Comparison of ENCODE assay signal across 27 cellular contexts in genomic region chr3:131277836-131278497, GRCh38.
A peak's percentile ranks its signal among the peaks of the same experiment; 100 is the strongest.
DNase-seq lines count a peak whose midpoint lies in the region; ATAC-seq and TF ChIP-seq lines count a peak whose summit lies in the region.
"Had no signal": no experiment of that assay in that cellular context is flagged by ENCODE, and none has a peak within 500 bp of the region (broad histone marks: within the 10 kb centered on the region; RNA-seq: fewer than 3 reads in every experiment).

No MANE protein-coding gene starts in this region.

- H4K20me1 ChIP-seq in SK-N-SH (ENCODE audit: insufficient read depth), result no peaks in the 10 kb centered on the region
- H4K20me1 ChIP-seq: BLaER1 had no signal

- H3K27ac ChIP-seq in SK-N-SH (ENCODE audit: low read depth in 2 of 2, low read length in 1 of 2) (no peak overlapping the region), thyroid gland (peak overlapping the region; percentile 19 to 79 (median 59))
- H3K27ac ChIP-seq: BLaER1, heart right ventricle, lower lobe of right lung, uterus, VCaP had no signal

- H3K4me1 ChIP-seq in SK-N-SH (ENCODE audit: control insufficient read depth in 1 of 2, insufficient read depth in 2 of 2, low read depth in 1 of 2, low read length in 1 of 2) (no peaks in the 10 kb centered on the region), thyroid gland (peaks cover 7 to 17% of the 10 kb centered on the region in 2 donors)
- H3K4me1 ChIP-seq: BLaER1, Caco-2, lower lobe of right lung, uterus had no signal

- no peaks in the 10 kb centered on the region for H3K4me1 Mint-ChIP-seq in activated CD8-positive, alpha-beta memory T cell treated with anti-CD3 and anti-CD28 coated beads, Interleukin-2, amount 10 ng/mL, durations not matched to agents 7 days and 5 days
- H3K4me1 Mint-ChIP-seq: activated naive CD8-positive, alpha-beta T cell treated with anti-CD3 and anti-CD28 coated beads, Interleukin-2, amount 50 U/mL, for 24 hours had no signal

- no peaks in the 10 kb centered on the region for H3K36me3 Mint-ChIP-seq in activated CD8-positive, alpha-beta memory T cell treated with anti-CD3 and anti-CD28 coated beads, Interleukin-2, amount 10 ng/mL, durations not matched to agents 7 days and 5 days

- H3K27me3 ChIP-seq in SK-N-SH (ENCODE audit: insufficient read depth) (no peaks in the 10 kb centered on the region), thyroid gland (no peaks in the 10 kb centered on the region)
- H3K27me3 ChIP-seq: BLaER1, heart right ventricle, uterus had no signal

- no peak overlapping the region for H3K9ac ChIP-seq in SK-N-SH
- H3K9ac ChIP-seq: BLaER1 had no signal

- H3K27me3 Mint-ChIP-seq in activated CD8-positive, alpha-beta memory T cell treated with anti-CD3 and anti-CD28 coated beads, Interleukin-2, amount 10 ng/mL, durations not matched to agents 7 days and 5 days, result no peaks in the 10 kb centered on the region
- H3K27me3 Mint-ChIP-seq: activated naive CD8-positive, alpha-beta T cell treated with anti-CD3 and anti-CD28 coated beads, Interleukin-2, amount 50 U/mL, for 24 hours had no signal

- TF ChIP-seq POLR2A in thyroid gland (IDR thresholded peaks at IDR 0.05), result no peak

- intact Hi-C loops in thyroid gland (cut with DNase I), result no loop called here

- no peak for TF ChIP-seq EP300 in SK-N-SH (IDR thresholded peaks at IDR 0.05; ENCODE audit: borderline replicate concordance in 1 of 2, low read depth in 1 of 2, low read length in 1 of 2)

- H3K36me3 ChIP-seq in SK-N-SH (replicated peaks in 1 of 2; ENCODE audit: control insufficient read depth in 1 of 2, insufficient read depth in 2 of 2, low read length in 1 of 2) (no peaks in the 10 kb centered on the region), thyroid gland (no peaks in the 10 kb centered on the region)
- H3K36me3 ChIP-seq: BLaER1, heart right ventricle, lower lobe of right lung, uterus had no signal

- no peak overlapping the region for H3K4me3 ChIP-seq in SK-N-SH (ENCODE audit: low read depth in 2 of 2, low read length in 1 of 2)
- H3K4me3 ChIP-seq in astrocyte of the cerebellum (ENCODE audit: low read depth, low read length), result no peak overlapping the region
- no peak overlapping the region for H3K4me3 ChIP-seq in foreskin fibroblast (ENCODE audit: low read depth in 1 of 2, low read length in 2 of 2)
- no peak overlapping the region for H3K4me3 ChIP-seq in thyroid gland (replicated peaks in 1 of 3)
- H3K4me3 ChIP-seq: BLaER1, heart right ventricle, lower lobe of right lung, uterus had no signal

- in situ Hi-C loops in astrocyte of the cerebellum (cut with HindIII; ENCODE audit: low sequenced_read_pairs), result no loop called here

- no peak for TF ChIP-seq RAD21 in SK-N-SH (IDR thresholded peaks at IDR 0.05; ENCODE audit: low read length)

- peak; percentile 42; the same call in 2 of the 3 replicates for ATAC-seq in SK-N-SH treated with all-trans-retinoic acid at 6 μM for 48 hours
- ATAC-seq in GM19452 (IDR thresholded peaks at IDR 0.05; ENCODE audit: unreplicated experiment), result no peak
- no peak for ATAC-seq in activated CD8-positive, alpha-beta memory T cell treated with anti-CD3 and anti-CD28 coated beads, Interleukin-2, amount 10 ng/mL, durations not matched to agents 7 days and 5 days
- ATAC-seq: activated naive CD8-positive, alpha-beta T cell treated with anti-CD3 and anti-CD28 coated beads, Interleukin-2, amount 50 U/mL, for 24 hours; heart right ventricle; lower lobe of right lung; right cardiac atrium had no signal

- H3K27ac Mint-ChIP-seq in activated CD8-positive, alpha-beta memory T cell treated with anti-CD3 and anti-CD28 coated beads, Interleukin-2, amount 10 ng/mL, durations not matched to agents 7 days and 5 days, result no peak overlapping the region
- H3K27ac Mint-ChIP-seq: activated naive CD8-positive, alpha-beta T cell treated with anti-CD3 and anti-CD28 coated beads, Interleukin-2, amount 50 U/mL, for 24 hours had no signal

- no peak overlapping the region for H2AFZ ChIP-seq in SK-N-SH (ENCODE audit: low read depth)

- no peaks in the 10 kb centered on the region for H3K9me2 ChIP-seq in SK-N-SH

- H3K9me3 Mint-ChIP-seq in activated CD8-positive, alpha-beta memory T cell treated with anti-CD3 and anti-CD28 coated beads, Interleukin-2, amount 10 ng/mL, durations not matched to agents 7 days and 5 days (ENCODE audit: low read depth), result no peaks in the 10 kb centered on the region
- H3K9me3 Mint-ChIP-seq: activated naive CD8-positive, alpha-beta T cell treated with anti-CD3 and anti-CD28 coated beads, Interleukin-2, amount 50 U/mL, for 24 hours had no signal

- H3K79me2 ChIP-seq in SK-N-SH (ENCODE audit: insufficient read depth), result no peaks in the 10 kb centered on the region

- POLR2A ChIA-PET in SK-N-SH (lab: Yijun Ruan, JAX), result no interaction called here

- H3K4me2 ChIP-seq in SK-N-SH, result no peak overlapping the region
- H3K4me2 ChIP-seq: BLaER1 had no signal

- H3F3A ChIP-seq in SK-N-SH (replicated peaks; ENCODE audit: insufficient read depth), result no peaks in the 10 kb centered on the region

- WGBS in SK-N-SH (ENCODE audit: low lambda C conversion rate), result 78% methylated on average over 2 of the region's 2 CpGs
- WGBS in thyroid gland, 2 donors, result 72 to 82% methylated on average over 2 of the region's 2 CpGs

- no peak overlapping the region for H3K4me3 Mint-ChIP-seq in activated CD8-positive, alpha-beta memory T cell treated with anti-CD3 and anti-CD28 coated beads, Interleukin-2, amount 10 ng/mL, durations not matched to agents 7 days and 5 days
- H3K4me3 Mint-ChIP-seq: activated naive CD8-positive, alpha-beta T cell treated with anti-CD3 and anti-CD28 coated beads, Interleukin-2, amount 50 U/mL, for 24 hours had no signal

- no peak for TF ChIP-seq CTCF in SK-N-SH (IDR thresholded peaks at IDR 0.05)
- no peak for TF ChIP-seq CTCF in astrocyte of the cerebellum (IDR thresholded peaks at IDR 0.05; ENCODE audit: low read depth, low read length, missing control alignments)
- no peak for TF ChIP-seq CTCF in foreskin fibroblast (IDR thresholded peaks at IDR 0.05; ENCODE audit: low read depth, low read length)
- TF ChIP-seq CTCF in thyroid gland (IDR thresholded peaks at IDR 0.05), result peak in 2 of 6 experiments; percentile 21 to 45

- DNase-seq in SK-N-SH, result no peak
- peak; percentile 51 for DNase-seq in astrocyte of the cerebellum (ENCODE audit: low read depth)
- DNase-seq in foreskin fibroblast, result peak; percentile 14 to 45
- peak; percentile 18 to 21 for DNase-seq in thyroid gland
- DNase-seq in activated CD4-positive, CD25-positive, alpha-beta regulatory T cell (lab: John Stamatoyannopoulos, UW), result no peak
- DNase-seq in activated CD8-positive, alpha-beta memory T cell treated with anti-CD3 and anti-CD28 coated beads, Interleukin-2, amount 10 ng/mL, durations not matched to agents 7 days and 5 days, result no peak
- DNase-seq: 8988T; activated CD4-positive, alpha-beta T cell treated with anti-CD3 and anti-CD28 coated beads, Interleukin-2, amount 50 U/mL, for 1 hour; activated effector memory CD4-positive, alpha-beta T cell treated with anti-CD3 and anti-CD28 coated beads, Interleukin-2, amount 50 U/mL, for 16 hours; activated naive CD8-positive, alpha-beta T cell treated with anti-CD3 and anti-CD28 coated beads, Interleukin-2, amount 50 U/mL, for 24 hours; Caco-2; effector CD4-positive, alpha-beta T cell; heart right ventricle; KBM-7; lower lobe of right lung; NCI-H1930; NCI-H345; occipital lobe; right cardiac atrium; SIG-M5; stimulated activated CD4-positive, alpha-beta T cell treated with anti-CD3 and anti-CD28 coated beads, Interleukin-15, amount 100 ng/mL, for 24 hours; T-helper 1 cell; uterus had no signal

- CTCF ChIA-PET in SK-N-SH (lab: Yijun Ruan, JAX), result no interaction called here
- CTCF ChIA-PET in activated CD8-positive, alpha-beta memory T cell treated with anti-CD3 and anti-CD28 coated beads, Interleukin-2, amount 10 ng/mL, durations not matched to agents 7 days and 5 days (lab: Charles Lee), result no interaction called here

- H3K9me3 ChIP-seq in SK-N-SH (no peaks in the 10 kb centered on the region), thyroid gland (no peaks in the 10 kb centered on the region)
- H3K9me3 ChIP-seq: BLaER1, Caco-2, heart right ventricle, lower lobe of right lung, uterus had no signal

TF ChIP-seq in SK-N-SH treated with all-trans-retinoic acid at 6 μM for 48 hours, 23 proteins besides CTCF, POLR2A, EP300 and RAD21 (continues in another document):
- no peak for TF ChIP-seq PATZ1 (CRISPR knock-in tag; IDR thresholded peaks at IDR 0.05; ENCODE audit: borderline replicate concordance)
- no peak for TF ChIP-seq TCF4 (CRISPR knock-in tag; IDR thresholded peaks at IDR 0.05; ENCODE audit: borderline replicate concordance)

TF ChIP-seq in SK-N-SH, 30 proteins besides CTCF, POLR2A, EP300 and RAD21:
- TF ChIP-seq GATA2 (CRISPR knock-in tag; IDR thresholded peaks at IDR 0.05) (no peak), MAX (IDR thresholded peaks at IDR 0.05; ENCODE audit: low read depth) (no peak), RFX5 (IDR thresholded peaks at IDR 0.05; ENCODE audit: low read length) (no peak), POLR2AphosphoS5 (IDR thresholded peaks at IDR 0.05; ENCODE audit: low read depth, low read length) (no peak), MEF2A (IDR thresholded peaks at IDR 0.05; ENCODE audit: borderline replicate concordance, low read depth) (no peak), TEAD4 (IDR thresholded peaks at IDR 0.05; ENCODE audit: borderline replicate concordance, insufficient read depth) (no peak), NFIC (IDR thresholded peaks at IDR 0.05; ENCODE audit: borderline replicate concordance) (no peak), USF1 (IDR thresholded peaks at IDR 0.05; ENCODE audit: borderline replicate concordance, low read depth) (no peak), MXI1 (IDR thresholded peaks at IDR 0.05; ENCODE audit: low read depth, low read length) (no peak), TCF12 (IDR thresholded peaks at IDR 0.05) (no peak), FOSL2 (IDR thresholded peaks at IDR 0.05; ENCODE audit: borderline replicate concordance, low read depth) (no peak), RXRA (IDR thresholded peaks at IDR 0.05; ENCODE audit: borderline replicate concordance, low read depth) (no peak), YY1 (IDR thresholded peaks at IDR 0.05; ENCODE audit: low read depth) (no peak), SMC3 (IDR thresholded peaks at IDR 0.05; ENCODE audit: low read depth, low read length) (no peak), FOXJ3 (CRISPR knock-in tag; IDR thresholded peaks at IDR 0.05) (no peak)

Comparison
In these comparisons a context has a peak if more than half of its experiments do, and no peak if none do; other contexts are left out.
1. DNase-seq: peak in astrocyte of the cerebellum (single experiment), foreskin fibroblast (2 of 2) and thyroid gland (2 of 2); none in SK-N-SH (single experiment), activated CD4-positive, CD25-positive, alpha-beta regulatory T cell (0 of 4) and activated CD8-positive, alpha-beta memory T cell treated with anti-CD3 and anti-CD28 coated beads, Interleukin-2, amount 10 ng/mL, durations not matched to agents 7 days and 5 days (single experiment).
2. H3K27ac ChIP-seq: peak in thyroid gland (3 of 3); none in SK-N-SH (0 of 2).